Comparison of ENCODE assay signal across 9 cellular contexts in genomic region chr11:117795726-117796455, GRCh38. TPM values are rescaled to one million over a fixed set of nuclear protein-coding genes. Genes with fewer than 3 reads are reported as not detected.
DNase-seq lines count a peak whose midpoint lies in the region; ATAC-seq and TF ChIP-seq lines count a peak whose summit lies in the region.
"Had no signal": no experiment of that assay in that cellular context is flagged by ENCODE, and none has a peak within 500 bp of the region (broad histone marks: within the 10 kb centered on the region; RNA-seq: fewer than 3 reads in every experiment).

No MANE protein-coding gene starts in this region.

- H3K9ac ChIP-seq in parathyroid adenoma: no peak overlapping the region

- H3K27me3 ChIP-seq in esophagus muscularis mucosa (peaks cover 0 to 76% (median 33%) of the 10 kb centered on the region in 4 donors), parathyroid adenoma (ENCODE audit: control insufficient read depth, insufficient read depth, low read length) (no peaks in the 10 kb centered on the region), SJCRH30 (no peaks in the 10 kb centered on the region)

- POLR2A ChIA-PET in OCI-LY7 (lab: Charles Lee): no interaction called here

- H3K4me3 ChIP-seq in esophagus muscularis mucosa (peak overlapping the region; percentile 42 to 55 (median 45)), parathyroid adenoma (ENCODE audit: low read depth, low read length) (no peak overlapping the region), OCI-LY7 (ENCODE audit: low read depth, low read length, poor library complexity, severe bottlenecking) (no peak overlapping the region), SJCRH30 (no peak overlapping the region)

- H3K4me1 ChIP-seq in esophagus muscularis mucosa: peaks cover 17 to 28% (median 26%) of the 10 kb centered on the region in 4 donors
- no peaks in the 10 kb centered on the region for H3K4me1 ChIP-seq in parathyroid adenoma
- H3K4me1 ChIP-seq in OCI-LY7 (ENCODE audit: insufficient read depth, low read length, poor library complexity, severe bottlenecking): no peaks in the 10 kb centered on the region
- H3K4me1 ChIP-seq in SJCRH30: no peaks in the 10 kb centered on the region

- H3K36me3 ChIP-seq in esophagus muscularis mucosa (no peaks in the 10 kb centered on the region), parathyroid adenoma (ENCODE audit: control insufficient read depth, insufficient read depth, low read length) (no peaks in the 10 kb centered on the region), OCI-LY7 (ENCODE audit: insufficient read depth, low read length) (no peaks in the 10 kb centered on the region), SJCRH30 (no peaks in the 10 kb centered on the region)

- H3K79me2 ChIP-seq in parathyroid adenoma: no peaks in the 10 kb centered on the region
- no peaks in the 10 kb centered on the region for H3K79me2 ChIP-seq in OCI-LY7 (ENCODE audit: insufficient read depth, low read depth, low read length)

- H3K9me3 ChIP-seq in esophagus muscularis mucosa (no peaks in the 10 kb centered on the region), parathyroid adenoma (ENCODE audit: control insufficient read depth, low read length) (no peaks in the 10 kb centered on the region), OCI-LY7 (ENCODE audit: low read length) (no peaks in the 10 kb centered on the region), SJCRH30 (replicated peaks) (no peaks in the 10 kb centered on the region)

- CTCF ChIA-PET in OCI-LY7 (lab: Charles Lee; ENCODE audit: unreplicated experiment): no interaction called here

- no peak for TF ChIP-seq POLR2A in esophagus muscularis mucosa (IDR thresholded peaks at IDR 0.05; ENCODE audit: low read depth)

- H3K9me2 ChIP-seq in OCI-LY7 (ENCODE audit: insufficient read depth, low read length): no peaks in the 10 kb centered on the region

- H3K4me2 ChIP-seq in parathyroid adenoma (ENCODE audit: low read length): peak overlapping the region; percentile 31
- H3K4me2 ChIP-seq in OCI-LY7 (ENCODE audit: low read length): no peak overlapping the region

- H4K20me1 ChIP-seq in OCI-LY7 (ENCODE audit: insufficient read depth, low read length): no peaks in the 10 kb centered on the region

- H2AFZ ChIP-seq in parathyroid adenoma: no peak overlapping the region
- no peak overlapping the region for H2AFZ ChIP-seq in OCI-LY7 (ENCODE audit: low read length)

- DNase-seq in ELF-1 (ENCODE audit: low read depth, low spot score) (peak; percentile 44), NCI-H69 (lab: John Stamatoyannopoulos, UW) (peak; percentile 50), esophagus muscularis mucosa (ENCODE audit: extremely low spot score) (no peak), OCI-LY7 (ENCODE audit: low spot score) (no peak), SJCRH30 (no peak), D341Med (ENCODE audit: low spot score) (no peak)
- DNase-seq: NCI-H2029 treated with DMSO at 0.1 percent for 48 hours had no signal

- no peak overlapping the region for H3K27ac ChIP-seq in esophagus muscularis mucosa (replicated peaks in 1 of 4)
- H3K27ac ChIP-seq in parathyroid adenoma: no peak overlapping the region
- no peak overlapping the region for H3K27ac ChIP-seq in OCI-LY7 (ENCODE audit: low read depth, low read length, poor library complexity, severe bottlenecking)
- no peak overlapping the region for H3K27ac ChIP-seq in SJCRH30

- no TSS peak for BruUV-seq in OCI-LY7 (replicated peaks; lab: Mats Ljungman, UMichigan)

- TF ChIP-seq EP300 in esophagus muscularis mucosa (IDR thresholded peaks at IDR 0.05): no peak

- TF ChIP-seq CTCF in esophagus muscularis mucosa (IDR thresholded peaks at IDR 0.05): no peak
- TF ChIP-seq CTCF in parathyroid adenoma (IDR thresholded peaks at IDR 0.05): no peak
- TF ChIP-seq CTCF in OCI-LY7 (conservative IDR thresholded peaks at IDR 0.05; ENCODE audit: low read length): no peak

- WGBS in esophagus muscularis mucosa: 17% methylated on average over 6 of the region's 49 CpGs

- intact Hi-C loops in esophagus muscularis mucosa (cut with DNase I): no loop called here
- intact Hi-C loops in OCI-LY7 (cut with micrococcal nuclease; ENCODE audit: unreplicated experiment): no loop called here

- no peak for ATAC-seq in HG03521 (IDR thresholded peaks at IDR 0.05; ENCODE audit: unreplicated experiment)

RNA-seq across cellular contexts. Expression of gene DSCAML1, which starts 1.1 kb away (rescaled TPM):
- 1 to 10 TPM in 2 of 4 donors, under 1 TPM in 2; 0.50 to 5.8 (median 1.2) TPM for total RNA-seq in esophagus muscularis mucosa
- not detected in 2 replicates for total RNA-seq in OCI-LY7 (2014; rRNA removed; shearing (Covaris generic))
- not detected in 2 replicates for total RNA-seq in OCI-LY7 (2022)
- not detected in 2 replicates for total RNA-seq in SJCRH30 (2014; rRNA removed; shearing (Covaris generic))

RNA-seq across cellular contexts. Expression of gene FXYD2, which starts 28.7 kb away (rescaled TPM):
- total RNA-seq in esophagus muscularis mucosa (1 to 10 TPM in 3 of 4 donors, under 1 TPM in 1; 0.52 to 5.8 (median 3.7) TPM), OCI-LY7 (2022) (not detected in 2 replicates)
- not detected in 2 replicates for total RNA-seq in OCI-LY7 (2014; rRNA removed; shearing (Covaris generic))
- total RNA-seq in SJCRH30 (2014; rRNA removed; shearing (Covaris generic)): 0.14 and 0.15 TPM in 2 replicates

Comparison
In these comparisons a context has a peak if more than half of its experiments do, and no peak if none do; other contexts are left out.
1. DNase-seq: peak in ELF-1 (single experiment) and NCI-H69 (single experiment); none in esophagus muscularis mucosa (single experiment), OCI-LY7 (single experiment), SJCRH30 (0 of 2) and D341Med (single experiment).
2. H3K4me3 ChIP-seq: peak in esophagus muscularis mucosa (4 of 4); none in parathyroid adenoma (single experiment), OCI-LY7 (single experiment) and SJCRH30 (single experiment).